ENCODE assay signal across 19 cellular contexts in the genomic region with DNA sequence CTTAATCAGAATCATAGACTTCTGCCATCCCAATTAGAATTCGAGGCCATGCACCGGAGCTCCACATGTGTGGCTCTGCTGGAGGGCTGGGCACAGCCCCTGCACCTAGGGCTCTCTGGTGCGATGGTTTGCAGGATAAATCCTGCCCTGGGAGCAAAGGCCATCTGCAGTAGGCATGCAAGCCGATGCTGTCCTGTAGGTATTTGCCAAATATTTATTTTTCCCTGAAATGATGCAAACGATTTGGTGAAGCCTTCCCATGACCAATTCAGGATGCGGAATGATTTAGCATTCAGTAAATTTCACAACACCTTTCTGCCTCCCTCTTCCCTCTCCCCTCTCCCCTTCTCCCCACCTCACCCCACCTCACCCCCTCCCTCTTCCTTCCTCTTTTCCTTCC.
"Had no signal": no experiment of that assay in that cellular context is flagged by ENCODE, and none has a peak within 500 bp of the region (broad histone marks: within the 10 kb centered on the region; RNA-seq: fewer than 3 reads in every experiment).

No MANE protein-coding gene starts in this region.

- H3K4me1 ChIP-seq: SJSA1 had no signal

- H3K4me3 ChIP-seq: MG63, SJSA1, SK-N-MC had no signal

- H3K9me3 ChIP-seq: MG63 had no signal

- DNase-seq: IMR-90, Karpas-422, KG1, MG63, NCI-H1092 treated with DMSO at 0.1 percent for 48 hours, NCI-H1436, NCI-H187 treated with DMSO at 0.1 percent for 48 hours, NCI-H2029 treated with DMSO at 0.1 percent for 48 hours, NCI-H2171 treated with DMSO at 0.1 percent for 48 hours, NCI-H446 treated with DMSO at 0.1 percent for 48 hours, NCI-H510A treated with DMSO at 0.1 percent for 48 hours, NCI-H526, NCI-H748 treated with DMSO at 0.1 percent for 48 hours, Right ventricle myocardium superior, RPMI8226, SIG-M5 had no signal

- FAIRE-seq: RCC 7860 had no signal

- H3K36me3 ChIP-seq: MG63, SJSA1 had no signal

- H3K27ac ChIP-seq: SJSA1, SK-N-MC had no signal

- H3K27me3 ChIP-seq: MG63, SJSA1 had no signal
